8 cellular contexts compared by ENCODE assay signal in genomic region chr1:36133484-36133883, GRCh38. TPM values are rescaled to one million over a fixed set of nuclear protein-coding genes. Genes with fewer than 3 reads are reported as not detected.
DNase-seq lines count a peak whose midpoint lies in the region; ATAC-seq and TF ChIP-seq lines count a peak whose summit lies in the region.

No MANE protein-coding gene starts in this region.

- 27 to 32% methylated on average over 3 of the region's 3 CpGs for WGBS in lower leg skin, 2 donors

- H3K27ac Mint-ChIP-seq in MCF 10A (ENCODE audit: low read depth, unreplicated experiment) (no peak overlapping the region), nephron progenitor cell (no peak overlapping the region)
- H3K27ac Mint-ChIP-seq in naive thymus-derived CD4-positive, alpha-beta T cell, result no peak overlapping the region

- H3K4me1 Mint-ChIP-seq in MCF 10A (ENCODE audit: insufficient read depth, unreplicated experiment), result peaks cover 21% of the 10 kb centered on the region
- peaks cover 15% of the 10 kb centered on the region for H3K4me1 Mint-ChIP-seq in nephron progenitor cell
- H3K4me1 Mint-ChIP-seq in naive thymus-derived CD4-positive, alpha-beta T cell, result peaks cover 0 to 10% (median 7%) of the 10 kb centered on the region in 7 donors

- no TSS peak for BruUV-seq in MCF 10A (replicated peaks; lab: Mats Ljungman, UMichigan)

- intact Hi-C loops in MCF 10A (cut with micrococcal nuclease), result no loop called here
- intact Hi-C loops in lower leg skin (cut with DNase I; ENCODE audit: low total_unique reads), result no loop called here
- intact Hi-C loops in naive thymus-derived CD4-positive, alpha-beta T cell (cut with micrococcal nuclease), result no loop called here

- TF ChIP-seq POLR2A in lower leg skin (IDR thresholded peaks at IDR 0.05), result no peak

- H3K36me3 ChIP-seq in naive thymus-derived CD4-positive, alpha-beta T cell (ENCODE audit: control insufficient read depth in 2 of 3, insufficient read depth in 3 of 3, low read length in 3 of 3), result peaks cover 9 to 29% (median 9%) of the 10 kb centered on the region in 3 experiments

- H3K36me3 Mint-ChIP-seq in MCF 10A (ENCODE audit: insufficient read depth, unreplicated experiment) (peaks cover 24% of the 10 kb centered on the region), nephron progenitor cell (ENCODE audit: low read depth) (no peaks in the 10 kb centered on the region)
- peaks cover 0 to 21% (median 0%) of the 10 kb centered on the region in 5 donors for H3K36me3 Mint-ChIP-seq in naive thymus-derived CD4-positive, alpha-beta T cell

- H3K27ac ChIP-seq in naive thymus-derived CD4-positive, alpha-beta T cell (ENCODE audit: low read depth, low read length), result no peak overlapping the region

- H3K9me3 Mint-ChIP-seq in MCF 10A (ENCODE audit: unreplicated experiment), result no peaks in the 10 kb centered on the region
- H3K9me3 Mint-ChIP-seq in nephron progenitor cell, result no peaks in the 10 kb centered on the region
- H3K9me3 Mint-ChIP-seq in naive thymus-derived CD4-positive, alpha-beta T cell, result no peaks in the 10 kb centered on the region

- CTCF ChIA-PET in MCF 10A (lab: Yijun Ruan, JAX), result interaction anchor here (0.6 to 2.5 kb wide), 14 partner anchors 9 to 332 kb away, joined by 3 to 11 read pairs (median 4); partner anchors contain the start of gene TRAPPC3
- CTCF ChIA-PET in naive thymus-derived CD4-positive, alpha-beta T cell (lab: Charles Lee), result interaction anchor here (0.6 to 6.1 kb wide), 9 partner anchors 11 to 1388 kb away, joined by 3 to 77 read pairs (median 9); no protein-coding TSS in a partner anchor

- H3K4me3 ChIP-seq in AG10803 (ENCODE audit: low read length) (no peak overlapping the region), lower leg skin (ENCODE audit: low read depth, poor library complexity, severe bottlenecking) (no peak overlapping the region)
- H3K4me3 ChIP-seq in naive thymus-derived CD4-positive, alpha-beta T cell (ENCODE audit: low read length), result no peak overlapping the region

- no peaks in the 10 kb centered on the region for H3K27me3 ChIP-seq in naive thymus-derived CD4-positive, alpha-beta T cell (ENCODE audit: control insufficient read depth in 2 of 2, insufficient read depth in 2 of 2, low read length in 2 of 2)

- H3K4me1 ChIP-seq in naive thymus-derived CD4-positive, alpha-beta T cell (ENCODE audit: control insufficient read depth in 2 of 2, insufficient read depth in 2 of 2, low read length in 2 of 2), result no peaks in the 10 kb centered on the region

- DNase-seq in AG10803 (ENCODE audit: low read depth) (peak; percentile 98), NCI-H2029 treated with DMSO at 0.1 percent for 48 hours (lab: John Stamatoyannopoulos, UW) (peak; percentile 51), MCF 10A (ENCODE audit: unreplicated experiment) (peak; percentile 85), lower leg skin (ENCODE audit: low spot score in 2 of 2) (peak; percentile 76 to 94), nephron progenitor cell (no peak), activated T-cell treated with anti-CD3 and anti-CD28 coated beads for 4 hours (no peak)
- DNase-seq in naive thymus-derived CD4-positive, alpha-beta T cell, result no peak

- TF ChIP-seq CTCF in AG10803 (conservative IDR thresholded peaks at IDR 0.05; ENCODE audit: low read length) (no peak), MCF 10A (IDR thresholded peaks at IDR 0.05; ENCODE audit: unreplicated experiment) (no peak), lower leg skin (IDR thresholded peaks at IDR 0.05) (no peak), nephron progenitor cell (IDR thresholded peaks at IDR 0.05) (no peak)

- H3K4me3 Mint-ChIP-seq in MCF 10A (ENCODE audit: unreplicated experiment) (no peak overlapping the region), nephron progenitor cell (no peak overlapping the region)
- H3K4me3 Mint-ChIP-seq in naive thymus-derived CD4-positive, alpha-beta T cell, result no peak overlapping the region

- ATAC-seq in HG02981 (IDR thresholded peaks at IDR 0.05; ENCODE audit: unreplicated experiment), result no peak
- no peak for ATAC-seq in naive thymus-derived CD4-positive, alpha-beta T cell

- POLR2A ChIA-PET in MCF 10A (lab: Yijun Ruan, JAX), result interaction anchor here (0.8 to 1.2 kb wide), 2 partner anchors 90 to 253 kb away, joined by 3 read pairs; partner anchors contain the start of gene THRAP3
- POLR2A ChIA-PET in naive thymus-derived CD4-positive, alpha-beta T cell (lab: Charles Lee), result interaction anchor here (0.6 to 1.7 kb wide), 5 partner anchors 10 to 224 kb away, joined by 3 to 6 read pairs (median 4); no protein-coding TSS in a partner anchor

- H3K27me3 Mint-ChIP-seq in MCF 10A (ENCODE audit: insufficient read depth, unreplicated experiment) (no peaks in the 10 kb centered on the region), nephron progenitor cell (ENCODE audit: low read depth, poor library complexity) (peaks cover 5% of the 10 kb centered on the region)
- H3K27me3 Mint-ChIP-seq in naive thymus-derived CD4-positive, alpha-beta T cell, result no peaks in the 10 kb centered on the region

- no peaks in the 10 kb centered on the region for H3K9me3 ChIP-seq in naive thymus-derived CD4-positive, alpha-beta T cell (ENCODE audit: control insufficient read depth in 2 of 3, low read length in 3 of 3)

RNA-seq across cellular contexts. Expression of gene COL8A2, which starts 8.5 kb away (rescaled TPM):
- total RNA-seq in MCF 10A (2022) (not detected in 2 replicates), lower leg skin (1 to 10 TPM; 4.8 to 9.8 (median 7.6) TPM)
- total RNA-seq in naive thymus-derived CD4-positive, alpha-beta T cell, result 1 to 10 TPM in 1 of 5 experiments, under 1 TPM in 3, not detected in 1; 0.05 to 2.5 (median 0.20) TPM
- polyA plus RNA-seq in naive thymus-derived CD4-positive, alpha-beta T cell, result not detected

RNA-seq across cellular contexts. Expression of gene TRAPPC3, which starts 15.8 kb away (rescaled TPM):
- total RNA-seq in MCF 10A (2022) (72.8 and 75.5 TPM in 2 replicates), lower leg skin (100 to 1,000 TPM in 2 of 4 donors, 10 to 100 TPM in 2; 78.3 to 113 (median 104) TPM)
- total RNA-seq in naive thymus-derived CD4-positive, alpha-beta T cell, result 10 to 100 TPM; 32.1 to 60.5 (median 47.2) TPM
- 100 to 1,000 TPM in 1 of 2 donors, 10 to 100 TPM in 1; 98.6 to 110 TPM for polyA plus RNA-seq in naive thymus-derived CD4-positive, alpha-beta T cell

RNA-seq across cellular contexts. Expression of gene MAP7D1, which starts 22.5 kb away (rescaled TPM):
- total RNA-seq in MCF 10A (2022), result 131 and 170 TPM in 2 replicates
- 100 to 1,000 TPM; 115 to 171 (median 153) TPM for total RNA-seq in lower leg skin
- total RNA-seq in naive thymus-derived CD4-positive, alpha-beta T cell, result 100 to 1,000 TPM; 156 to 257 (median 235) TPM
- polyA plus RNA-seq in naive thymus-derived CD4-positive, alpha-beta T cell, result 10 to 100 TPM; 15.2 to 55.0 TPM

RNA-seq across cellular contexts. Expression of gene ADPRS, which starts 44.8 kb away (rescaled TPM):
- total RNA-seq in MCF 10A (2022), result 24.8 and 26.4 TPM in 2 replicates
- 100 to 1,000 TPM in 1 of 4 donors, 10 to 100 TPM in 3; 54.5 to 119 (median 71.2) TPM for total RNA-seq in lower leg skin
- total RNA-seq in naive thymus-derived CD4-positive, alpha-beta T cell, result 10 to 100 TPM; 18.0 to 30.2 (median 24.2) TPM
- 10 to 100 TPM; 18.3 to 35.4 TPM for polyA plus RNA-seq in naive thymus-derived CD4-positive, alpha-beta T cell

RNA-seq across cellular contexts. Expression of gene TEKT2, which starts 49.6 kb away (rescaled TPM):
- total RNA-seq in MCF 10A (2022) (not detected in 2 replicates), lower leg skin (under 1 TPM in 1 of 4 donors, not detected in 3; 0.38 TPM)
- under 1 TPM in 2 of 5 experiments, not detected in 3; 0.71 to 0.93 TPM for total RNA-seq in naive thymus-derived CD4-positive, alpha-beta T cell
- not detected for polyA plus RNA-seq in naive thymus-derived CD4-positive, alpha-beta T cell

Comparison
In these comparisons a context has a peak if more than half of its experiments do, and no peak if none do; other contexts are left out.
1. DNase-seq: peak in AG10803 (single experiment), NCI-H2029 treated with DMSO at 0.1 percent for 48 hours (single experiment), MCF 10A (single experiment) and lower leg skin (2 of 2); none in nephron progenitor cell (single experiment), activated T-cell treated with anti-CD3 and anti-CD28 coated beads for 4 hours (single experiment) and naive thymus-derived CD4-positive, alpha-beta T cell (0 of 9).